Comparison of ENCODE assay signal across 14 cellular contexts in genomic region chr20:13229538-13229937, GRCh38. TPM values are rescaled to one million over a fixed set of nuclear protein-coding genes. Genes with fewer than 3 reads are reported as not detected.
DNase-seq lines count a peak whose midpoint lies in the region; ATAC-seq lines count a peak whose summit lies in the region.
"Had no signal": no experiment of that assay in that cellular context is flagged by ENCODE, and none has a peak within 500 bp of the region (broad histone marks: within the 10 kb centered on the region; RNA-seq: fewer than 3 reads in every experiment).

No MANE protein-coding gene starts in this region.

- no peaks in the 10 kb centered on the region for H3K27me3 Mint-ChIP-seq in T-helper 17 cell

- peaks cover 2% of the 10 kb centered on the region for H3K36me3 Mint-ChIP-seq in T-helper 17 cell (ENCODE audit: low read depth)

- ATAC-seq in GM18498 (IDR thresholded peaks at IDR 0.05; ENCODE audit: unreplicated experiment) (peak; percentile 88), GM18909 (IDR thresholded peaks at IDR 0.05; ENCODE audit: poor library complexity, unreplicated experiment) (peak; percentile 79), HG02885 (IDR thresholded peaks at IDR 0.05; ENCODE audit: poor library complexity, unreplicated experiment) (peak; percentile 62), T-helper 17 cell (no peak)
- ATAC-seq: esophagus mucosa had no signal

- peak overlapping the region; percentile 51 for H3K4me3 Mint-ChIP-seq in T-helper 17 cell
- H3K4me3 Mint-ChIP-seq: nephron progenitor cell had no signal

- H3K4me1 Mint-ChIP-seq in T-helper 17 cell = peaks cover 31% of the 10 kb centered on the region

- no peaks in the 10 kb centered on the region for H3K9me3 ChIP-seq in T-helper 17 cell (ENCODE audit: control insufficient read depth, low read length, poor library complexity, severe bottlenecking)

- DNase-seq in T-helper 17 cell (no peak), posterior cingulate gyrus (no peak), DMS53 treated with DMSO at 0.1 percent for 48 hours (lab: John Stamatoyannopoulos, UW; ENCODE audit: unreplicated experiment) (no peak), NCI-H2081 treated with DMSO at 0.1 percent for 48 hours (lab: John Stamatoyannopoulos, UW) (no peak)
- no peak for DNase-seq in stimulated activated CD4-positive, alpha-beta T cell treated with anti-CD3 and anti-CD28 coated beads, Interleukin-4, amount 100 ng/mL, for 1 hour
- DNase-seq: activated effector memory CD4-positive, alpha-beta T cell treated with Interleukin-2 at 50 U/mL for 16 hours; NCI-H1105; NCI-H69; nephron progenitor cell; Right ventricle myocardium superior had no signal

- intact Hi-C loops in posterior cingulate gyrus (cut with DNase I) = no loop called here

- peak overlapping the region; percentile 99 for H3K27ac Mint-ChIP-seq in T-helper 17 cell

RNA-seq across cellular contexts. Expression of gene ISM1, which starts 8.5 kb away (rescaled TPM):
- 1 to 10 TPM; 3.2 to 7.8 TPM for total RNA-seq in T-helper 17 cell
